Comparison of ENCODE assay signal across 9 cellular contexts in the genomic region with DNA sequence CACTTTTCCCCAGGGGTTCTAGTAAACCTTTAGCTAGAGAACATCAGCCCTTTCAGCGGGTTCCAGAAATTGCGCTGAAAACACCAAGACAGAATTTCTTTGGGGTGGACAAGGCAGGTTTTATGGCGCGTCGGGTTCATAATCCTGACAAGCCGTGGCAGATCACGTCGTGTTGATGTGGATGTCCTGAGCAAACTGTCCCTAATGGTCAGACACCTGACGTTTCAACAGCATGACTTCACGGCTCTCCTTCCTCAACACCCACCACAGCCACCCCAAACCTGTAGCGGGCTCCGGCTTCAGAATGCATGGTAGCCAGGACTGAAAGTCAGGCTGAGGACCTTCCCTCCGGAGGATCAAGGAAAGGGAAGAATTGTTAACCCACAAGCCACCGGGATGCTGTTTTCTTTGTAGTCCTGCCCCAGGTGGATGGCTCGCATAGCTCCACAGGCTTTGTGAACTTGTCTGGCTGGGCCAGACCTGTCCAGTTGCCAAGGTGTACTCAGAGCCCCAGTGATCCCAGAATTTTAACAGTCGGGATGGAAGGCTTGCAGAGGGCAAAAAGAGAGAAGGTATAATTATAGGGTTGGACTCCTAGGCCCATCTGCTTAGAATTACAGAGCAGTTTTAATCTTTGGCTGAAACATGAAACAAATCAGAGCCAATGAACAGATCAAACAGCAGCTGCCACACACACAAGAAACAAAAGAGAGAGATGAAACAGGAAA. TPM values are rescaled to one million over a fixed set of nuclear protein-coding genes. Genes with fewer than 3 reads are reported as not detected.
DNase-seq lines count a peak whose midpoint lies in the region; ATAC-seq and TF ChIP-seq lines count a peak whose summit lies in the region.
"Had no signal": no experiment of that assay in that cellular context is flagged by ENCODE, and none has a peak within 500 bp of the region (broad histone marks: within the 10 kb centered on the region; RNA-seq: fewer than 3 reads in every experiment).

No MANE protein-coding gene starts in this region.

- intact Hi-C loops in IMR-90 (cut with micrococcal nuclease): loop anchor here (10.0 kb wide), 1 partner anchor 481 kb away; no protein-coding TSS in a partner anchor

- no peak overlapping the region for H2BK15ac ChIP-seq in IMR-90 (ENCODE audit: low read depth, low read length)

- dilution Hi-C loops in IMR-90 (cut with HindIII; ENCODE audit: low sequenced_read_pairs, unreplicated experiment): no loop called here

- H2BK5ac ChIP-seq in IMR-90 (ENCODE audit: low read depth, low read length, poor library complexity, severe bottlenecking): no peak overlapping the region

- TF ChIP-seq CTCF in IMR-90 (conservative IDR thresholded peaks at IDR 0.05; ENCODE audit: low read depth, low read length): no peak

- no peak overlapping the region; the same call in 1 of the 2 replicates for H2BK120ac ChIP-seq in IMR-90 (ENCODE audit: low read depth, low read length)

- H4K20me1 ChIP-seq in IMR-90 (ENCODE audit: insufficient read depth, low read length): no peaks in the 10 kb centered on the region

- peak overlapping the region; percentile 68; the same call in 1 of the 2 replicates for H3K4me2 ChIP-seq in IMR-90 (ENCODE audit: low read depth, low read length)

- no peak for TF ChIP-seq POLR2A in IMR-90 (IDR thresholded peaks at IDR 0.05; ENCODE audit: low read depth, low read length)

- H4K91ac ChIP-seq in IMR-90 (ENCODE audit: insufficient read depth, low read depth, low read length): no peak overlapping the region

- H3K4ac ChIP-seq in IMR-90 (ENCODE audit: low read depth, low read length): no peak overlapping the region

- POLR2A ChIA-PET in IMR-90 (lab: Charles Lee; ENCODE audit: unreplicated experiment): no interaction called here

- peaks cover 0 to 6% of the 10 kb centered on the region in 2 experiments; a peak in 1 of 4 replicates for H3K79me1 ChIP-seq in IMR-90 (ENCODE audit: low read depth in 1 of 2, low read length in 2 of 2)

- H2AFZ ChIP-seq in IMR-90 (replicated peaks; ENCODE audit: low read length, poor library complexity): peak overlapping the region; percentile 65

- no TSS peak for BruUV-seq in IMR-90 (replicated peaks; lab: Mats Ljungman, UMichigan)

- no peak for ATAC-seq in IMR-90 (ENCODE audit: low read depth)

- H3K14ac ChIP-seq in IMR-90 (replicated peaks; ENCODE audit: low read depth, low read length): no peak overlapping the region

- no peak for DNase-seq in IMR-90
- DNase-seq in adipocyte (ENCODE audit: low read depth): no peak
- no peak for DNase-seq in substantia nigra (lab: John Stamatoyannopoulos, UW)
- no peak for DNase-seq in 8988T
- no peak for DNase-seq in cerebellum (ENCODE audit: low spot score)
- no peak for DNase-seq in NCI-H510A treated with DMSO at 0.1 percent for 48 hours (lab: John Stamatoyannopoulos, UW)
- DNase-seq: activated CD4-positive, alpha-beta T cell treated with anti-CD3 and anti-CD28 coated beads, Interleukin-2, amount 50 U/mL, for 1 hour; NCI-H2107 had no signal

- H3K27ac ChIP-seq in IMR-90 (ENCODE audit: insufficient read depth, low read length) (no peak overlapping the region), layer of hippocampus (ENCODE audit: low read depth, low read length) (peak overlapping the region; percentile 95), substantia nigra (ENCODE audit: low read depth, low read length, poor library complexity, severe bottlenecking) (peak overlapping the region; percentile 82)

- 0 out of 2 replicates have a peak, but pooled peaks cover 4% of the 10 kb centered on the region for H3K9me1 ChIP-seq in IMR-90 (ENCODE audit: insufficient read depth, low read length)

- H3K27me3 ChIP-seq in IMR-90 (ENCODE audit: control insufficient read depth, insufficient read depth, low read length) (peaks cover 43% of the 10 kb centered on the region), adipocyte (replicated peaks; ENCODE audit: control insufficient read depth, insufficient read depth, low read length) (no peaks in the 10 kb centered on the region), layer of hippocampus (ENCODE audit: control insufficient read depth, insufficient read depth, low read length) (no peaks in the 10 kb centered on the region)

- no peak overlapping the region for H4K5ac ChIP-seq in IMR-90 (ENCODE audit: low read depth, low read length)

- H3K36me3 ChIP-seq in IMR-90 (ENCODE audit: control insufficient read depth, insufficient read depth, low read length) (no peaks in the 10 kb centered on the region), adipocyte (ENCODE audit: control insufficient read depth, insufficient read depth, low read length, severe bottlenecking) (peaks cover 5% of the 10 kb centered on the region)

- no peak overlapping the region; the same call in 1 of the 2 replicates for H3K9ac ChIP-seq in IMR-90 (ENCODE audit: low read depth, low read length)
- peak overlapping the region; percentile 95 for H3K9ac ChIP-seq in adipocyte (ENCODE audit: low read length)

- CTCF ChIA-PET in IMR-90 (lab: Yijun Ruan, JAX): no interaction called here

- TF ChIP-seq RAD21 in IMR-90 (IDR thresholded peaks at IDR 0.05; ENCODE audit: low read length): no peak

- 37% methylated on average over 6 of the region's 16 CpGs; no CpG with 5 or more reads in 1 of the 2 experiments for WGBS in IMR-90 (ENCODE audit: extremely low coverage in 2 of 2, insufficient read length in 1 of 2), 2 experiments

- H2AK9ac ChIP-seq in IMR-90 (replicated peaks; ENCODE audit: low read depth, low read length, poor library complexity): no peak overlapping the region

- H3K23ac ChIP-seq in IMR-90 (ENCODE audit: low read depth, low read length): peak overlapping the region; percentile 73

- in situ Hi-C loops in IMR-90 (cut with MboI; ENCODE audit: low sequenced_read_pairs): no loop called here

- H3K56ac ChIP-seq in IMR-90 (ENCODE audit: extremely low read depth, insufficient read depth, low read length): no peak overlapping the region

- H3K9me3 ChIP-seq in IMR-90 (ENCODE audit: control insufficient read depth, insufficient read depth, low read length) (no peaks in the 10 kb centered on the region), adipocyte (ENCODE audit: control insufficient read depth, low read length) (no peaks in the 10 kb centered on the region)

- no peak overlapping the region for H2BK20ac ChIP-seq in IMR-90 (ENCODE audit: low read depth, low read length)

- no peak overlapping the region for H3K18ac ChIP-seq in IMR-90 (ENCODE audit: low read depth, low read length)

- H3K4me1 ChIP-seq in IMR-90 (ENCODE audit: control insufficient read depth, insufficient read depth, low read length) (no peaks in the 10 kb centered on the region; the same call in 1 of the 2 replicates), adipocyte (ENCODE audit: control insufficient read depth, insufficient read depth, low read length) (peaks cover 32% of the 10 kb centered on the region)

- H3K4me3 ChIP-seq in IMR-90 (ENCODE audit: insufficient read depth, low read depth, low read length): peak overlapping the region; percentile 48; the same call in 1 of the 2 replicates
- peak overlapping the region; percentile 90 for H3K4me3 ChIP-seq in adipocyte (ENCODE audit: low read length)

- peak overlapping the region in 1 of 2 experiments; percentile 14; a peak in 1 of 4 replicates for H4K8ac ChIP-seq in IMR-90 (ENCODE audit: low read depth in 2 of 2, low read length in 2 of 2)

- 0 out of 2 replicates have a peak overlapping the region, but pooled peaks have one; percentile 40 for H2AK5ac ChIP-seq in IMR-90 (ENCODE audit: low read depth, low read length)

TF ChIP-seq in IMR-90, 13 proteins besides CTCF, POLR2A, EP300 and RAD21:
- TF ChIP-seq NFE2L2 (IDR thresholded peaks at IDR 0.05; ENCODE audit: low read depth, low read length) (no peak), MXI1 (IDR thresholded peaks at IDR 0.05; ENCODE audit: borderline replicate concordance, low read depth, low read length) (no peak), MAZ (IDR thresholded peaks at IDR 0.05; ENCODE audit: borderline replicate concordance, low read depth, low read length) (no peak), SMC3 (IDR thresholded peaks at IDR 0.05; ENCODE audit: low read depth, low read length) (no peak)

RNA-seq across cellular contexts. Expression of gene APCDD1, which starts 1.5 kb away (rescaled TPM):
- total RNA-seq in IMR-90 (2012; rRNA removed): 0.83 and 1.1 TPM in 2 replicates
- 1.9 and 2.2 TPM in 2 replicates for polyA plus RNA-seq in IMR-90 (2012; rRNA removed)
- 1.2 and 3.0 TPM in 2 replicates for polyA plus RNA-seq in IMR-90 (2012; cell fraction: cytosol; rRNA removed)
- polyA plus RNA-seq in IMR-90 (2012; cell fraction: nucleus; rRNA removed; ENCODE audit: low replicate concordance): 1.3 and 2.1 TPM in 2 replicates
- 41.6 TPM for total RNA-seq in cerebellum

Comparison
In these comparisons a context has a peak if more than half of its experiments do, and no peak if none do; other contexts are left out.
1. RNA of gene APCDD1, which starts 1.5 kb away (total RNA-seq): 41.6 TPM in cerebellum (single experiment); 0.83 to 1.1 TPM in IMR-90; every median in the first group is over 10 times any median in the second.